In genomic region chr6:43355862-43356590, GRCh38 we compare ENCODE assay signal across 9 cellular contexts. TPM values are rescaled to one million over a fixed set of nuclear protein-coding genes. Genes with fewer than 3 reads are reported as not detected.
DNase-seq lines count a peak whose midpoint lies in the region; ATAC-seq and TF ChIP-seq lines count a peak whose summit lies in the region.
"Had no signal": no experiment of that assay in that cellular context is flagged by ENCODE, and none has a peak within 500 bp of the region (broad histone marks: within the 10 kb centered on the region; RNA-seq: fewer than 3 reads in every experiment).

No MANE protein-coding gene starts in this region.

- no peaks in the 10 kb centered on the region for H3K9me3 Mint-ChIP-seq in stimulated activated naive CD8-positive, alpha-beta T cell treated with anti-CD3 and anti-CD28 coated beads, Interleukin-15, amount 100 ng/mL, for 72 hours

- no peaks in the 10 kb centered on the region for H3K79me2 ChIP-seq in PC-9 (ENCODE audit: low read depth)

- H3K4me3 ChIP-seq in PC-9 (no peak overlapping the region), cardiac muscle cell (no peak overlapping the region), esophagus squamous epithelium (no peak overlapping the region)

- no peak overlapping the region for H3K4me2 ChIP-seq in PC-9

- H3K9me2 ChIP-seq in PC-9 (ENCODE audit: insufficient read depth), result no peaks in the 10 kb centered on the region

- no peak for DNase-seq in stimulated activated naive CD8-positive, alpha-beta T cell treated with anti-CD3 and anti-CD28 coated beads, Interleukin-15, amount 100 ng/mL, for 72 hours
- DNase-seq in stimulated activated naive CD8-positive, alpha-beta T cell treated with anti-CD3 and anti-CD28 coated beads, Interleukin-15, Interleukin-2, amounts not matched to agents 100 U/mL and 50 U/mL, for 24 hours, result no peak
- DNase-seq in PC-9 (no peak), cardiac muscle cell (ENCODE audit: low read depth in 1 of 2, low spot score in 1 of 2) (peak; percentile 31 to 39), esophagus squamous epithelium (lab: John Stamatoyannopoulos, UW) (no peak)
- no peak for DNase-seq in stimulated activated CD4-positive, alpha-beta T cell treated with anti-CD3 and anti-CD28 coated beads, Interleukin-1b, Interleukin-23, amount 100 ng/mL, for 48 hours
- DNase-seq: stimulated activated CD4-positive, alpha-beta T cell treated with anti-CD3 and anti-CD28 coated beads, Interleukin-4, amount 100 ng/mL, for 4 hours had no signal

- H3K36me3 ChIP-seq in PC-9 (ENCODE audit: low read depth) (peaks cover 12% of the 10 kb centered on the region; the same call in 1 of the 2 replicates), cardiac muscle cell (peaks cover 60% of the 10 kb centered on the region), esophagus squamous epithelium (peaks cover 5 to 100% (median 13%) of the 10 kb centered on the region in 3 donors)

- peak; percentile 48 for ATAC-seq in stimulated activated naive CD8-positive, alpha-beta T cell treated with anti-CD3 and anti-CD28 coated beads, Interleukin-15, amount 100 ng/mL, for 72 hours
- no peak for ATAC-seq in stimulated activated naive CD8-positive, alpha-beta T cell treated with anti-CD3 and anti-CD28 coated beads, Interleukin-15, Interleukin-2, amounts not matched to agents 100 U/mL and 50 U/mL, for 24 hours
- ATAC-seq in HG02571 (IDR thresholded peaks at IDR 0.05; ENCODE audit: unreplicated experiment) (no peak), HG03045 (IDR thresholded peaks at IDR 0.05; ENCODE audit: unreplicated experiment) (no peak)

- no peak overlapping the region for H3K27ac ChIP-seq in PC-9
- H3K27ac ChIP-seq in cardiac muscle cell, result peak overlapping the region; percentile 15
- no peak overlapping the region for H3K27ac ChIP-seq in esophagus squamous epithelium

- no peaks in the 10 kb centered on the region for H3K27me3 ChIP-seq in PC-9 (ENCODE audit: insufficient read depth, low read depth)
- no peaks in the 10 kb centered on the region for H3K27me3 ChIP-seq in cardiac muscle cell
- H3K27me3 ChIP-seq in esophagus squamous epithelium, result no peaks in the 10 kb centered on the region

- H3K4me1 ChIP-seq in PC-9 (replicated peaks; ENCODE audit: insufficient read depth) (no peaks in the 10 kb centered on the region), cardiac muscle cell (ENCODE audit: low read depth) (no peaks in the 10 kb centered on the region), esophagus squamous epithelium (no peaks in the 10 kb centered on the region)

- no peaks in the 10 kb centered on the region for H3K4me1 Mint-ChIP-seq in stimulated activated naive CD8-positive, alpha-beta T cell treated with anti-CD3 and anti-CD28 coated beads, Interleukin-15, amount 100 ng/mL, for 72 hours

- H3K27ac Mint-ChIP-seq in stimulated activated naive CD8-positive, alpha-beta T cell treated with anti-CD3 and anti-CD28 coated beads, Interleukin-15, amount 100 ng/mL, for 72 hours, result no peak overlapping the region

- H3K27me3 Mint-ChIP-seq in stimulated activated naive CD8-positive, alpha-beta T cell treated with anti-CD3 and anti-CD28 coated beads, Interleukin-15, amount 100 ng/mL, for 72 hours, result no peaks in the 10 kb centered on the region

- no peak for TF ChIP-seq POLR2A in esophagus squamous epithelium (IDR thresholded peaks at IDR 0.05)

- H4K20me1 ChIP-seq in PC-9 (ENCODE audit: insufficient read depth), result no peaks in the 10 kb centered on the region

- POLR2A ChIA-PET in PC-9 (lab: Charles Lee; ENCODE audit: unreplicated experiment), result no interaction called here

- no peaks in the 10 kb centered on the region for H3F3A ChIP-seq in PC-9 (ENCODE audit: insufficient read depth, low read depth)

- TF ChIP-seq CTCF in PC-9 (conservative IDR thresholded peaks at IDR 0.05) (0 out of 2 replicates have a peak, but pooled peaks have one; percentile 33), cardiac muscle cell (IDR thresholded peaks at IDR 0.05; ENCODE audit: low read depth, low read length) (peak; percentile 42), esophagus squamous epithelium (IDR thresholded peaks at IDR 0.05) (peak in 1 of 6 experiments; percentile 20)

- 82 to 87% methylated on average over 2 of the region's 2 CpGs for WGBS in esophagus squamous epithelium, 2 donors

- intact Hi-C loops in PC-9 (cut with micrococcal nuclease; ENCODE audit: unreplicated experiment) (no loop called here), esophagus squamous epithelium (cut with DNase I) (no loop called here)

- H2AFZ ChIP-seq in PC-9, result no peak overlapping the region

- BruUV-seq in PC-9 (replicated peaks; lab: Mats Ljungman, UMichigan), result no TSS peak

- CTCF ChIA-PET in PC-9 (lab: Charles Lee), result interaction anchor here (0.9 kb wide), 1 partner anchor 151 kb away, joined by 3 read pairs; no protein-coding TSS in a partner anchor

- H3K9me3 ChIP-seq in PC-9 (ENCODE audit: insufficient read depth, low read depth), result no peaks in the 10 kb centered on the region
- H3K9me3 ChIP-seq in cardiac muscle cell (ENCODE audit: low read depth), result no peaks in the 10 kb centered on the region
- H3K9me3 ChIP-seq in esophagus squamous epithelium, result no peaks in the 10 kb centered on the region

- no peak overlapping the region for H3K4me3 Mint-ChIP-seq in stimulated activated naive CD8-positive, alpha-beta T cell treated with anti-CD3 and anti-CD28 coated beads, Interleukin-15, amount 100 ng/mL, for 72 hours

RNA-seq across cellular contexts. Expression of gene ZNF318, which starts 13.4 kb away (rescaled TPM):
- total RNA-seq in PC-9 (2021) (14.9 and 17.1 TPM in 2 replicates), cardiac muscle cell (14.8 and 27.2 TPM in 2 replicates), esophagus squamous epithelium (10 to 100 TPM in 1 of 4 donors, 1 to 10 TPM in 3; 5.6 to 13.5 (median 8.1) TPM)
- 16.2 and 22.9 TPM in 2 replicates for polyA plus RNA-seq in cardiac muscle cell

RNA-seq across cellular contexts. Expression of gene CRIP3, which starts 47.4 kb away (rescaled TPM):
- total RNA-seq in PC-9 (2021), result 5.7 and 10.0 TPM in 2 replicates
- total RNA-seq in cardiac muscle cell, result 1.4 and 5.2 TPM in 2 replicates
- 3.6 and 3.8 TPM in 2 replicates for polyA plus RNA-seq in cardiac muscle cell
- under 1 TPM in 3 of 4 donors, not detected in 1; 0.38 to 0.72 (median 0.41) TPM for total RNA-seq in esophagus squamous epithelium

RNA-seq across cellular contexts. Expression of gene SLC22A7, which starts 58.0 kb away (rescaled TPM):
- total RNA-seq in PC-9 (2021) (not detected in 2 replicates), cardiac muscle cell (not detected in 2 replicates), esophagus squamous epithelium (not detected)
- 0.51 TPM in 1 of 2 replicates, not detected in the other for polyA plus RNA-seq in cardiac muscle cell

Comparison
In these comparisons a context has a peak if more than half of its experiments do, and no peak if none do; other contexts are left out.
1. DNase-seq: peak in cardiac muscle cell (2 of 2); none in stimulated activated naive CD8-positive, alpha-beta T cell treated with anti-CD3 and anti-CD28 coated beads, Interleukin-15, amount 100 ng/mL, for 72 hours (0 of 2), stimulated activated naive CD8-positive, alpha-beta T cell treated with anti-CD3 and anti-CD28 coated beads, Interleukin-15, Interleukin-2, amounts not matched to agents 100 U/mL and 50 U/mL, for 24 hours (single experiment), PC-9 (0 of 2), stimulated activated CD4-positive, alpha-beta T cell treated with anti-CD3 and anti-CD28 coated beads, Interleukin-1b, Interleukin-23, amount 100 ng/mL, for 48 hours (single experiment) and esophagus squamous epithelium (single experiment).